8 cellular contexts compared by ENCODE assay signal in genomic region chr2:11692966-11693521, GRCh38. TPM values are rescaled to one million over a fixed set of nuclear protein-coding genes. Genes with fewer than 3 reads are reported as not detected.
A peak's percentile ranks its signal among the peaks of the same experiment; 100 is the strongest.
DNase-seq lines count a peak whose midpoint lies in the region; ATAC-seq and TF ChIP-seq lines count a peak whose summit lies in the region.

No MANE protein-coding gene starts in this region.

- peaks cover 2% of the 10 kb centered on the region for H3K27me3 Mint-ChIP-seq in activated CD4-positive, alpha-beta T cell treated with anti-CD3 and anti-CD28 coated beads, Interleukin-2, amount 10 ng/mL, durations not matched to agents 24 days and 14 days
- H3K27me3 Mint-ChIP-seq in mesothelial cell of epicardium (ENCODE audit: low read depth) = peaks cover 6% of the 10 kb centered on the region

- H3K36me3 Mint-ChIP-seq in activated CD4-positive, alpha-beta T cell treated with anti-CD3 and anti-CD28 coated beads, Interleukin-2, amount 10 ng/mL, durations not matched to agents 24 days and 14 days (ENCODE audit: low read depth) = no peaks in the 10 kb centered on the region
- no peaks in the 10 kb centered on the region for H3K36me3 Mint-ChIP-seq in mesothelial cell of epicardium

- no peak overlapping the region for H3K4me3 Mint-ChIP-seq in activated CD4-positive, alpha-beta T cell treated with anti-CD3 and anti-CD28 coated beads, Interleukin-2, amount 10 ng/mL, durations not matched to agents 24 days and 14 days
- H3K4me3 Mint-ChIP-seq in mesothelial cell of epicardium = no peak overlapping the region

- H3K27ac Mint-ChIP-seq in activated CD4-positive, alpha-beta T cell treated with anti-CD3 and anti-CD28 coated beads, Interleukin-2, amount 10 ng/mL, durations not matched to agents 24 days and 14 days = peak overlapping the region; percentile 28
- H3K27ac Mint-ChIP-seq in mesothelial cell of epicardium = no peak overlapping the region

- no peaks in the 10 kb centered on the region for H3K9me3 Mint-ChIP-seq in activated CD4-positive, alpha-beta T cell treated with anti-CD3 and anti-CD28 coated beads, Interleukin-2, amount 10 ng/mL, durations not matched to agents 24 days and 14 days
- no peaks in the 10 kb centered on the region for H3K9me3 Mint-ChIP-seq in mesothelial cell of epicardium

- DNase-seq in CD1c-positive myeloid dendritic cell (ENCODE audit: extremely low spot score) (peak; percentile 79), NCI-H526 treated with DMSO at 0.1 percent for 48 hours (lab: John Stamatoyannopoulos, UW) (peak; percentile 50), dermis blood vessel endothelial cell (peak; percentile 80), mesothelial cell of epicardium (ENCODE audit: low spot score in 2 of 2, unreplicated experiment in 2 of 2) (peak in 1 of 2 experiments; percentile 59)
- DNase-seq in activated CD4-positive, alpha-beta T cell treated with anti-CD3 and anti-CD28 coated beads, Interleukin-2, amount 10 ng/mL, durations not matched to agents 24 days and 14 days = peak; percentile 90
- peak; percentile 14 to 41 for DNase-seq in stimulated activated CD8-positive, alpha-beta memory T cell treated with anti-CD3 and anti-CD28 coated beads, Interleukin-7, amount 100 ng/mL, for 48 hours (ENCODE audit: extremely low read depth in 1 of 2, low read depth in 1 of 2)

- TF ChIP-seq CTCF in mesothelial cell of epicardium (IDR thresholded peaks at IDR 0.05; ENCODE audit: unreplicated experiment) = peak; percentile 71

- ATAC-seq in GM19328 (IDR thresholded peaks at IDR 0.05; ENCODE audit: unreplicated experiment) (peak; percentile 71), HG03378 (IDR thresholded peaks at IDR 0.05; ENCODE audit: unreplicated experiment) (peak; percentile 66)

- intact Hi-C loops in activated CD4-positive, alpha-beta T cell treated with anti-CD3 and anti-CD28 coated beads, Interleukin-2, amount 10 ng/mL, durations not matched to agents 24 days and 14 days (cut with micrococcal nuclease) = loop anchor here (1.0 to 10.0 kb wide), 3 partner anchors 86 to 1314 kb away; partner anchors contain the start of gene TRIB2

- peaks cover 13% of the 10 kb centered on the region for H3K4me1 Mint-ChIP-seq in activated CD4-positive, alpha-beta T cell treated with anti-CD3 and anti-CD28 coated beads, Interleukin-2, amount 10 ng/mL, durations not matched to agents 24 days and 14 days
- H3K4me1 Mint-ChIP-seq in mesothelial cell of epicardium = peaks cover 11% of the 10 kb centered on the region

RNA-seq across cellular contexts. Expression of gene NTSR2, which starts 23.0 kb away (rescaled TPM):
- not detected in 2 replicates for total RNA-seq in activated CD4-positive, alpha-beta T cell treated with anti-CD3 and anti-CD28 coated beads, Interleukin-2, amount 10 ng/mL, durations not matched to agents 24 days and 14 days
- total RNA-seq in dermis blood vessel endothelial cell (not detected in 2 replicates), mesothelial cell of epicardium (not detected in 3 replicates)

RNA-seq across cellular contexts. Expression of gene LPIN1, which starts 53.4 kb away (rescaled TPM):
- 46.3 and 52.3 TPM in 2 replicates for total RNA-seq in activated CD4-positive, alpha-beta T cell treated with anti-CD3 and anti-CD28 coated beads, Interleukin-2, amount 10 ng/mL, durations not matched to agents 24 days and 14 days
- total RNA-seq in dermis blood vessel endothelial cell (24.0 and 36.3 TPM in 2 replicates), mesothelial cell of epicardium (34.9 to 36.6 TPM (median 36.1 TPM) in 3 replicates)
